Comparison of ENCODE assay signal across 26 cellular contexts in genomic region chr13:101209206-101209893, GRCh38.
"Had no signal": no experiment of that assay in that cellular context is flagged by ENCODE, and none has a peak within 500 bp of the region (broad histone marks: within the 10 kb centered on the region; RNA-seq: fewer than 3 reads in every experiment).

No MANE protein-coding gene starts in this region.

- H3K9me3 ChIP-seq: adrenal gland, body of pancreas, esophagus squamous epithelium, ovary, right lobe of liver, thoracic aorta, uterus had no signal

- H3K27ac ChIP-seq: adrenal gland, body of pancreas, esophagus squamous epithelium, ovary, right lobe of liver, thoracic aorta, uterus, WERI-Rb-1 had no signal

- FAIRE-seq: frontal cortex had no signal

- ATAC-seq: activated CD4-positive, CD25-positive, alpha-beta regulatory T cell treated with anti-CD3 and anti-CD28 coated beads, Interleukin-2, amount 50 U/mL, for 24 hours; body of pancreas; left colon; right lobe of liver had no signal

- H3K27me3 ChIP-seq: adrenal gland, body of pancreas, esophagus squamous epithelium, ovary, right lobe of liver, uterus had no signal

- H3K36me3 ChIP-seq: adrenal gland, esophagus squamous epithelium, ovary, right lobe of liver, thoracic aorta, uterus, WERI-Rb-1 had no signal

- H3K4me3 ChIP-seq: adrenal gland, body of pancreas, esophagus squamous epithelium, ovary, right lobe of liver, thoracic aorta, uterus had no signal

- DNase-seq: activated CD4-positive, alpha-beta T cell treated with anti-CD3 and anti-CD28 coated beads for 48 hours; activated CD4-positive, alpha-beta T cell treated with anti-CD3 and anti-CD28 coated beads, Interleukin-2, amount 50 U/mL, for 48 hours; activated CD8-positive, alpha-beta memory T cell treated with anti-CD3 and anti-CD28 coated beads, Interleukin-2, amount 50 U/mL, for 4 hours; activated effector memory CD4-positive, alpha-beta T cell treated with anti-CD3 and anti-CD28 coated beads, Interleukin-2, amount 50 U/mL, for 16 hours; activated naive CD4-positive, alpha-beta T cell treated with anti-CD3 and anti-CD28 coated beads for 36 hours; activated naive CD8-positive, alpha-beta T cell treated with anti-CD3 and anti-CD28 coated beads for 36 hours; activated T-cell treated with anti-CD3 and anti-CD28 coated beads, Interleukin-2, amount 50 U/mL, for 1 hour; adrenal gland; aorta; body of pancreas; cortex of kidney; esophagus squamous epithelium; islet precursor cell; left colon; naive B cell; ovary; right lobe of liver; stimulated activated CD4-positive, alpha-beta T cell treated with anti-CD3 and anti-CD28 coated beads, Interleukin-2, amount 100 ng/mL, for 48 hours; stimulated activated naive CD4-positive, alpha-beta T cell treated with Interleukin-2 at 50 U/mL for 16 hours; T1000; trophoblast cell; uterus; WERI-Rb-1 had no signal

- H3K4me1 ChIP-seq: adrenal gland, body of pancreas, esophagus squamous epithelium, right lobe of liver, uterus had no signal
